10 cellular contexts compared by ENCODE assay signal in genomic region chr11:62565100-62565802, GRCh38. TPM values are rescaled to one million over a fixed set of nuclear protein-coding genes. Genes with fewer than 3 reads are reported as not detected.
A peak's percentile ranks its signal among the peaks of the same experiment; 100 is the strongest.
DNase-seq lines count a peak whose midpoint lies in the region; ATAC-seq and TF ChIP-seq lines count a peak whose summit lies in the region.
"Had no signal": no experiment of that assay in that cellular context is flagged by ENCODE, and none has a peak within 500 bp of the region (broad histone marks: within the 10 kb centered on the region; RNA-seq: fewer than 3 reads in every experiment).

No MANE protein-coding gene starts in this region.

- POLR2A ChIA-PET in HEK293 (lab: Yijun Ruan, JAX) = interaction anchor here (0.6 to 3.4 kb wide), 9 partner anchors 8 to 291 kb away, joined by 3 to 29 read pairs (median 4); partner anchors contain the start of genes EEF1G, TUT1 and UQCC3
- POLR2A ChIA-PET in activated CD8-positive, alpha-beta T cell treated with anti-CD3 and anti-CD28 coated beads, Interleukin-2, amount 10 ng/mL, durations not matched to agents 7 days and 5 days (lab: Charles Lee) = interaction anchor here (0.6 to 1.3 kb wide), 2 partner anchors 8 to 81 kb away, joined by 3 to 4 read pairs; no protein-coding TSS in a partner anchor

- H3K9me3 ChIP-seq in HEK293 (ENCODE audit: control insufficient read depth, insufficient read depth, low read depth, low read length) (no peaks in the 10 kb centered on the region), neural progenitor cell (ENCODE audit: low read depth) (no peaks in the 10 kb centered on the region)
- H3K9me3 ChIP-seq: sigmoid colon had no signal

- no peak overlapping the region for H3K27ac ChIP-seq in HEK293 (ENCODE audit: extremely low read depth, low read depth, low read length)
- peak overlapping the region; percentile 20 for H3K27ac ChIP-seq in neural progenitor cell

- H3K4me1 ChIP-seq in HEK293 (ENCODE audit: control insufficient read depth, insufficient read depth, low read length) (no peaks in the 10 kb centered on the region), neural progenitor cell (peaks cover 12% of the 10 kb centered on the region)

- no peak overlapping the region for H3K4me3 Mint-ChIP-seq in activated CD8-positive, alpha-beta T cell treated with anti-CD3 and anti-CD28 coated beads, Interleukin-2, amount 10 ng/mL, durations not matched to agents 7 days and 5 days
- H3K4me3 Mint-ChIP-seq in neural progenitor cell = no peak overlapping the region
- H3K4me3 Mint-ChIP-seq in natural killer cell treated with Interleukin-12 subunit alpha and Interleukin-12 subunit beta and Interleukin-15 and Interleukin-18, amount 100 ng/mL, for 72 hours = no peak overlapping the region

- H3K4me3 ChIP-seq in HEK293 (ENCODE audit: low read depth, low read length) (no peak overlapping the region), neural progenitor cell (no peak overlapping the region)
- H3K4me3 ChIP-seq: sigmoid colon had no signal

- TF ChIP-seq CTCF in HEK293 (tag by site-specific recombination; IDR thresholded peaks at IDR 0.05) (no peak), neural progenitor cell (IDR thresholded peaks at IDR 0.05) (no peak)

- H3K27me3 Mint-ChIP-seq in activated CD8-positive, alpha-beta T cell treated with anti-CD3 and anti-CD28 coated beads, Interleukin-2, amount 10 ng/mL, durations not matched to agents 7 days and 5 days (ENCODE audit: low read depth) = no peaks in the 10 kb centered on the region
- peaks cover 2% of the 10 kb centered on the region for H3K27me3 Mint-ChIP-seq in neural progenitor cell (ENCODE audit: insufficient read depth, low read depth)
- H3K27me3 Mint-ChIP-seq in natural killer cell treated with Interleukin-12 subunit alpha and Interleukin-12 subunit beta and Interleukin-15 and Interleukin-18, amount 100 ng/mL, for 72 hours = no peaks in the 10 kb centered on the region

- H3K27ac Mint-ChIP-seq in activated CD8-positive, alpha-beta T cell treated with anti-CD3 and anti-CD28 coated beads, Interleukin-2, amount 10 ng/mL, durations not matched to agents 7 days and 5 days = peak overlapping the region; percentile 14
- no peak overlapping the region for H3K27ac Mint-ChIP-seq in neural progenitor cell
- H3K27ac Mint-ChIP-seq in natural killer cell treated with Interleukin-12 subunit alpha and Interleukin-12 subunit beta and Interleukin-15 and Interleukin-18, amount 100 ng/mL, for 72 hours = peak overlapping the region in 1 of 2 donors; percentile 25

- H3K27me3 ChIP-seq in neural progenitor cell = no peaks in the 10 kb centered on the region
- H3K27me3 ChIP-seq: sigmoid colon had no signal

- H3K4me2 ChIP-seq in neural progenitor cell = no peak overlapping the region

- H3K9me3 Mint-ChIP-seq in activated CD8-positive, alpha-beta T cell treated with anti-CD3 and anti-CD28 coated beads, Interleukin-2, amount 10 ng/mL, durations not matched to agents 7 days and 5 days (ENCODE audit: insufficient read depth) = no peaks in the 10 kb centered on the region
- no peaks in the 10 kb centered on the region for H3K9me3 Mint-ChIP-seq in neural progenitor cell
- no peaks in the 10 kb centered on the region for H3K9me3 Mint-ChIP-seq in natural killer cell treated with Interleukin-12 subunit alpha and Interleukin-12 subunit beta and Interleukin-15 and Interleukin-18, amount 100 ng/mL, for 72 hours

- CTCF ChIA-PET in HEK293 (lab: Yijun Ruan, JAX) = interaction anchor here (1.6 to 1.7 kb wide), 2 partner anchors 27 to 141 kb away, joined by 5 to 7 read pairs; partner anchors contain the start of gene TUT1
- CTCF ChIA-PET in activated CD8-positive, alpha-beta T cell treated with anti-CD3 and anti-CD28 coated beads, Interleukin-2, amount 10 ng/mL, durations not matched to agents 7 days and 5 days (lab: Charles Lee) = interaction anchor here (0.7 to 12.7 kb wide), 9 partner anchors 8 to 340 kb away, joined by 3 to 294 read pairs (median 5); partner anchors contain the start of genes EEF1G and TUT1

- H3F3A ChIP-seq in neural progenitor cell (ENCODE audit: low read depth) = peaks cover 79% of the 10 kb centered on the region

- H3K36me3 ChIP-seq in HEK293 (ENCODE audit: control insufficient read depth in 2 of 2, insufficient read depth in 1 of 2, low read length in 2 of 2) = peaks cover 37 to 89% of the 10 kb centered on the region in 2 experiments
- H3K36me3 ChIP-seq in neural progenitor cell = peaks cover 18% of the 10 kb centered on the region

- peaks cover 68% of the 10 kb centered on the region for H3K36me3 Mint-ChIP-seq in activated CD8-positive, alpha-beta T cell treated with anti-CD3 and anti-CD28 coated beads, Interleukin-2, amount 10 ng/mL, durations not matched to agents 7 days and 5 days (ENCODE audit: low read depth)
- peaks cover 41% of the 10 kb centered on the region for H3K36me3 Mint-ChIP-seq in neural progenitor cell
- peaks cover 34% of the 10 kb centered on the region for H3K36me3 Mint-ChIP-seq in natural killer cell treated with Interleukin-12 subunit alpha and Interleukin-12 subunit beta and Interleukin-15 and Interleukin-18, amount 100 ng/mL, for 72 hours

- no peak overlapping the region for H3K9ac ChIP-seq in neural progenitor cell

- H3K79me2 ChIP-seq in neural progenitor cell (ENCODE audit: low read depth) = peaks cover 80% of the 10 kb centered on the region

- H3K4me1 Mint-ChIP-seq in activated CD8-positive, alpha-beta T cell treated with anti-CD3 and anti-CD28 coated beads, Interleukin-2, amount 10 ng/mL, durations not matched to agents 7 days and 5 days (ENCODE audit: low read depth) = peaks cover 46% of the 10 kb centered on the region
- peaks cover 6% of the 10 kb centered on the region for H3K4me1 Mint-ChIP-seq in neural progenitor cell
- H3K4me1 Mint-ChIP-seq in natural killer cell treated with Interleukin-12 subunit alpha and Interleukin-12 subunit beta and Interleukin-15 and Interleukin-18, amount 100 ng/mL, for 72 hours (ENCODE audit: low read depth in 2 of 2) = peaks cover 32 to 40% of the 10 kb centered on the region in 2 donors

- H4K20me1 ChIP-seq in neural progenitor cell (ENCODE audit: low read depth) = peaks cover 91% of the 10 kb centered on the region

- ATAC-seq in activated CD8-positive, alpha-beta T cell treated with anti-CD3 and anti-CD28 coated beads, Interleukin-2, amount 10 ng/mL, durations not matched to agents 7 days and 5 days = no peak
- ATAC-seq in natural killer cell treated with Interleukin-12 subunit alpha and Interleukin-12 subunit beta and Interleukin-15 and Interleukin-18, amount 100 ng/mL, for 72 hours = no peak

- H2AFZ ChIP-seq in neural progenitor cell (replicated peaks) = no peak overlapping the region

- no peak for DNase-seq in activated CD8-positive, alpha-beta T cell treated with anti-CD3 and anti-CD28 coated beads, Interleukin-2, amount 10 ng/mL, durations not matched to agents 7 days and 5 days
- DNase-seq in neural progenitor cell (ENCODE audit: low spot score) (no peak), AG08396 (ENCODE audit: low spot score) (no peak)
- DNase-seq in natural killer cell treated with Interleukin-12 subunit alpha and Interleukin-12 subunit beta and Interleukin-15 and Interleukin-18, amount 100 ng/mL, for 72 hours (ENCODE audit: low spot score) = no peak
- DNase-seq: foreskin melanocyte, NCI-H1092, sigmoid colon, substantia nigra, T1000 had no signal

TF ChIP-seq in HEK293, 187 proteins besides CTCF, POLR2A, EP300 and RAD21 (continues in another document):
- TF ChIP-seq ZNF394 (tag by site-specific recombination; IDR thresholded peaks at IDR 0.05; ENCODE audit: borderline replicate concordance) = peak; percentile 34; the same call in 1 of the 2 replicates

RNA-seq across cellular contexts. Expression of gene EEF1G, which starts 8.4 kb away (rescaled TPM):
- total RNA-seq in activated CD8-positive, alpha-beta T cell treated with anti-CD3 and anti-CD28 coated beads, Interleukin-2, amount 10 ng/mL, durations not matched to agents 7 days and 5 days = 1,000 to 10,000 TPM; 1,058 to 1,098 TPM
- 2,358 and 3,183 TPM in 2 replicates for total RNA-seq in neural progenitor cell (ENCODE audit: low replicate concordance)
- total RNA-seq in natural killer cell treated with Interleukin-12 subunit alpha and Interleukin-12 subunit beta and Interleukin-15 and Interleukin-18, amount 100 ng/mL, for 72 hours = 1,000 to 10,000 TPM in 1 of 2 donors, 100 to 1,000 TPM in 1; 898 to 1,016 TPM

RNA-seq across cellular contexts. Expression of gene AHNAK, which starts 18.6 kb away (rescaled TPM):
- total RNA-seq in activated CD8-positive, alpha-beta T cell treated with anti-CD3 and anti-CD28 coated beads, Interleukin-2, amount 10 ng/mL, durations not matched to agents 7 days and 5 days = 100 to 1,000 TPM; 123 to 129 TPM
- total RNA-seq in neural progenitor cell (ENCODE audit: low replicate concordance) = 14.9 and 15.0 TPM in 2 replicates
- 10 to 100 TPM; 49.2 to 60.0 TPM for total RNA-seq in natural killer cell treated with Interleukin-12 subunit alpha and Interleukin-12 subunit beta and Interleukin-15 and Interleukin-18, amount 100 ng/mL, for 72 hours

RNA-seq across cellular contexts. Expression of gene TUT1, which starts 26.1 kb away (rescaled TPM):
- total RNA-seq in activated CD8-positive, alpha-beta T cell treated with anti-CD3 and anti-CD28 coated beads, Interleukin-2, amount 10 ng/mL, durations not matched to agents 7 days and 5 days = 10 to 100 TPM; 22.2 to 25.0 TPM
- total RNA-seq in neural progenitor cell (ENCODE audit: low replicate concordance) = 4.8 and 23.1 TPM in 2 replicates
- total RNA-seq in natural killer cell treated with Interleukin-12 subunit alpha and Interleukin-12 subunit beta and Interleukin-15 and Interleukin-18, amount 100 ng/mL, for 72 hours = 10 to 100 TPM; 24.1 to 35.7 TPM

RNA-seq across cellular contexts. Expression of gene MTA2, which starts 36.4 kb away (rescaled TPM):
- 100 to 1,000 TPM; 249 to 273 TPM for total RNA-seq in activated CD8-positive, alpha-beta T cell treated with anti-CD3 and anti-CD28 coated beads, Interleukin-2, amount 10 ng/mL, durations not matched to agents 7 days and 5 days
- total RNA-seq in neural progenitor cell (ENCODE audit: low replicate concordance) = 108 and 135 TPM in 2 replicates
- total RNA-seq in natural killer cell treated with Interleukin-12 subunit alpha and Interleukin-12 subunit beta and Interleukin-15 and Interleukin-18, amount 100 ng/mL, for 72 hours = 100 to 1,000 TPM; 234 to 259 TPM

RNA-seq across cellular contexts. Expression of gene EML3, which starts 47.3 kb away (rescaled TPM):
- total RNA-seq in activated CD8-positive, alpha-beta T cell treated with anti-CD3 and anti-CD28 coated beads, Interleukin-2, amount 10 ng/mL, durations not matched to agents 7 days and 5 days = 100 to 1,000 TPM; 120 to 144 TPM
- total RNA-seq in neural progenitor cell (ENCODE audit: low replicate concordance) = 4.0 and 26.6 TPM in 2 replicates
- total RNA-seq in natural killer cell treated with Interleukin-12 subunit alpha and Interleukin-12 subunit beta and Interleukin-15 and Interleukin-18, amount 100 ng/mL, for 72 hours = 100 to 1,000 TPM; 122 to 205 TPM
